In genomic region chr5:179141867-179142266, GRCh38 we compare ENCODE assay signal across 19 cellular contexts.
A peak's percentile ranks its signal among the peaks of the same experiment; 100 is the strongest.
DNase-seq lines count a peak whose midpoint lies in the region; ATAC-seq and TF ChIP-seq lines count a peak whose summit lies in the region.
"Had no signal": no experiment of that assay in that cellular context is flagged by ENCODE, and none has a peak within 500 bp of the region (broad histone marks: within the 10 kb centered on the region; RNA-seq: fewer than 3 reads in every experiment).

No MANE protein-coding gene starts in this region.

- H3K27ac ChIP-seq in spleen (no peak overlapping the region), RWPE1 (no peak overlapping the region)
- H3K27ac ChIP-seq: KMS-11, PC-9 had no signal

- H3K9me3 Mint-ChIP-seq in activated naive CD4-positive, alpha-beta T cell treated with anti-CD3 and anti-CD28 coated beads, Interleukin-2, amount 50 U/mL, for 72 hours = peaks cover 0 to 4% of the 10 kb centered on the region in 2 donors
- H3K9me3 Mint-ChIP-seq in activated naive CD4-positive, alpha-beta T cell treated with anti-CD3 and anti-CD28 coated beads, Interleukin-2, amount 10 ng/mL, durations not matched to agents 7 days and 5 days = peaks cover 18% of the 10 kb centered on the region
- no peaks in the 10 kb centered on the region for H3K9me3 Mint-ChIP-seq in HFFc6
- H3K9me3 Mint-ChIP-seq in activated naive CD8-positive, alpha-beta T cell (ENCODE audit: low read depth) = no peaks in the 10 kb centered on the region
- H3K9me3 Mint-ChIP-seq: CD4-positive, alpha-beta T cell had no signal

- WGBS in spleen, 5 donors = 2 to 82% (median 35%) methylated on average over 1 of the region's 1 CpG

- peaks cover 0 to 32% (median 0%) of the 10 kb centered on the region in 6 donors for H3K36me3 ChIP-seq in spleen

- TF ChIP-seq CTCF in HFFc6 (IDR thresholded peaks at IDR 0.05) (no peak), spleen (IDR thresholded peaks at IDR 0.05 in 8 of 11, conservative IDR thresholded peaks at IDR 0.05 in 3 of 11) (no peak), RWPE1 (conservative IDR thresholded peaks at IDR 0.05; ENCODE audit: low read depth) (no peak)

- no peaks in the 10 kb centered on the region for H3K36me3 Mint-ChIP-seq in activated naive CD4-positive, alpha-beta T cell treated with anti-CD3 and anti-CD28 coated beads, Interleukin-2, amount 50 U/mL, for 72 hours
- H3K36me3 Mint-ChIP-seq in activated naive CD4-positive, alpha-beta T cell treated with anti-CD3 and anti-CD28 coated beads, Interleukin-2, amount 10 ng/mL, durations not matched to agents 7 days and 5 days = peaks cover 2% of the 10 kb centered on the region
- H3K36me3 Mint-ChIP-seq in HFFc6 (ENCODE audit: low read depth) = 0 out of 2 replicates have a peak, but pooled peaks cover 5% of the 10 kb centered on the region
- H3K36me3 Mint-ChIP-seq in activated naive CD8-positive, alpha-beta T cell = no peaks in the 10 kb centered on the region

- peaks cover 0 to 12% (median 0%) of the 10 kb centered on the region in 6 donors for H3K4me1 ChIP-seq in spleen

- POLR2A ChIA-PET in RWPE1 (lab: Yijun Ruan, JAX; ENCODE audit: low non-redundant PET) = no interaction called here

- no peaks in the 10 kb centered on the region for H3K9me3 ChIP-seq in spleen

- no peak for DNase-seq in activated naive CD4-positive, alpha-beta T cell treated with anti-CD3 and anti-CD28 coated beads, Interleukin-2, amount 50 U/mL, for 72 hours (ENCODE audit: low spot score in 2 of 2)
- no peak for DNase-seq in activated naive CD4-positive, alpha-beta T cell treated with anti-CD3 and anti-CD28 coated beads, Interleukin-2, amount 10 ng/mL, durations not matched to agents 7 days and 5 days
- DNase-seq in HFFc6 (no peak), spleen (peak; percentile 47), RWPE1 (ENCODE audit: low spot score) (no peak)
- DNase-seq: ACHN; AML-193; CD4-positive, alpha-beta T cell; EL; H7; NCI-H1092; NCI-H2081 treated with DMSO at 0.1 percent for 48 hours; NCI-H510A; NCI-H774; PC-9 had no signal

- H3K27ac Mint-ChIP-seq in activated naive CD4-positive, alpha-beta T cell treated with anti-CD3 and anti-CD28 coated beads, Interleukin-2, amount 50 U/mL, for 72 hours = peak overlapping the region; percentile 66 to 85
- no peak overlapping the region for H3K27ac Mint-ChIP-seq in activated naive CD4-positive, alpha-beta T cell treated with anti-CD3 and anti-CD28 coated beads, Interleukin-2, amount 10 ng/mL, durations not matched to agents 7 days and 5 days
- peak overlapping the region; percentile 79; the same call in 1 of the 2 replicates for H3K27ac Mint-ChIP-seq in HFFc6
- peak overlapping the region; percentile 41 for H3K27ac Mint-ChIP-seq in activated naive CD8-positive, alpha-beta T cell
- H3K27ac Mint-ChIP-seq: CD4-positive, alpha-beta T cell had no signal

- H3K4me3 ChIP-seq in spleen = no peak overlapping the region
- H3K4me3 ChIP-seq: PC-9 had no signal

- H3K27me3 Mint-ChIP-seq in activated naive CD4-positive, alpha-beta T cell treated with anti-CD3 and anti-CD28 coated beads, Interleukin-2, amount 10 ng/mL, durations not matched to agents 7 days and 5 days = no peaks in the 10 kb centered on the region
- no peaks in the 10 kb centered on the region for H3K27me3 Mint-ChIP-seq in HFFc6 (ENCODE audit: insufficient read depth)
- H3K27me3 Mint-ChIP-seq in activated naive CD8-positive, alpha-beta T cell = no peaks in the 10 kb centered on the region
- H3K27me3 Mint-ChIP-seq: CD4-positive, alpha-beta T cell had no signal

- CTCF ChIA-PET in activated naive CD4-positive, alpha-beta T cell treated with anti-CD3 and anti-CD28 coated beads, Interleukin-2, amount 10 ng/mL, durations not matched to agents 7 days and 5 days (lab: Charles Lee) = interaction anchor here (1.0 kb wide), 1 partner anchor 24 kb away, joined by 4 read pairs; no protein-coding TSS in a partner anchor
- CTCF ChIA-PET in RWPE1 (lab: Yijun Ruan, JAX) = interaction anchor here (0.5 to 0.8 kb wide), 4 partner anchors 26 to 353 kb away, joined by 3 to 4 read pairs (median 4); no protein-coding TSS in a partner anchor

- H3K4me3 Mint-ChIP-seq in activated naive CD4-positive, alpha-beta T cell treated with anti-CD3 and anti-CD28 coated beads, Interleukin-2, amount 10 ng/mL, durations not matched to agents 7 days and 5 days = no peak overlapping the region
- no peak overlapping the region for H3K4me3 Mint-ChIP-seq in HFFc6
- no peak overlapping the region for H3K4me3 Mint-ChIP-seq in activated naive CD8-positive, alpha-beta T cell
- H3K4me3 Mint-ChIP-seq: CD4-positive, alpha-beta T cell had no signal

- no peaks in the 10 kb centered on the region for H3K27me3 ChIP-seq in spleen (replicated peaks in 1 of 7)

- intact Hi-C loops in spleen (cut with DNase I; ENCODE audit: low total_unique reads) = no loop called here

- no peak for TF ChIP-seq POLR2A in spleen (IDR thresholded peaks at IDR 0.05)

- peaks cover 21% of the 10 kb centered on the region for H3K4me1 Mint-ChIP-seq in activated naive CD4-positive, alpha-beta T cell treated with anti-CD3 and anti-CD28 coated beads, Interleukin-2, amount 10 ng/mL, durations not matched to agents 7 days and 5 days
- peaks cover 21% of the 10 kb centered on the region for H3K4me1 Mint-ChIP-seq in HFFc6 (ENCODE audit: low read depth)
- H3K4me1 Mint-ChIP-seq in activated naive CD8-positive, alpha-beta T cell (ENCODE audit: low read depth) = peaks cover 27% of the 10 kb centered on the region

- no peak for ATAC-seq in activated naive CD4-positive, alpha-beta T cell treated with anti-CD3 and anti-CD28 coated beads, Interleukin-2, amount 50 U/mL, for 72 hours
- ATAC-seq in GM19035 (IDR thresholded peaks at IDR 0.05; ENCODE audit: unreplicated experiment) = no peak
- ATAC-seq: HepG2 had no signal
